8 cellular contexts compared by ENCODE assay signal in genomic region chrX:47234583-47234982, GRCh38. TPM values are rescaled to one million over a fixed set of nuclear protein-coding genes. Genes with fewer than 3 reads are reported as not detected.
DNase-seq lines count a peak whose midpoint lies in the region; ATAC-seq lines count a peak whose summit lies in the region.

No MANE protein-coding gene starts in this region.

- peak overlapping the region; percentile 100 for H3K27ac Mint-ChIP-seq in activated CD4-positive, alpha-beta T cell treated with anti-CD3 and anti-CD28 coated beads, Interleukin-2, amount 10 ng/mL, durations not matched to agents 7 days and 5 days
- peak overlapping the region; percentile 78 for H3K27ac Mint-ChIP-seq in activated CD8-positive, alpha-beta T cell treated with anti-CD3 and anti-CD28 coated beads, Interleukin-2, amount 10 ng/mL, durations not matched to agents 7 days and 5 days

- POLR2A ChIA-PET in activated CD4-positive, alpha-beta T cell treated with anti-CD3 and anti-CD28 coated beads, Interleukin-2, amount 10 ng/mL, durations not matched to agents 7 days and 5 days (lab: Charles Lee), result no interaction called here
- POLR2A ChIA-PET in activated CD8-positive, alpha-beta T cell treated with anti-CD3 and anti-CD28 coated beads, Interleukin-2, amount 10 ng/mL, durations not matched to agents 7 days and 5 days (lab: Charles Lee), result no interaction called here

- H3K27me3 Mint-ChIP-seq in activated CD4-positive, alpha-beta T cell treated with anti-CD3 and anti-CD28 coated beads, Interleukin-2, amount 10 ng/mL, durations not matched to agents 7 days and 5 days, result no peaks in the 10 kb centered on the region
- no peaks in the 10 kb centered on the region for H3K27me3 Mint-ChIP-seq in activated CD8-positive, alpha-beta T cell treated with anti-CD3 and anti-CD28 coated beads, Interleukin-2, amount 10 ng/mL, durations not matched to agents 7 days and 5 days (ENCODE audit: low read depth)

- peak overlapping the region; percentile 88 for H3K27ac ChIP-seq in subcutaneous abdominal adipose tissue (ENCODE audit: low read depth, low read length)

- peaks cover 3 to 13% (median 10%) of the 10 kb centered on the region in 5 donors for H3K4me1 ChIP-seq in subcutaneous abdominal adipose tissue (ENCODE audit: control insufficient read depth in 5 of 5, insufficient read depth in 5 of 5, low read length in 5 of 5)

- DNase-seq in activated CD4-positive, alpha-beta T cell treated with anti-CD3 and anti-CD28 coated beads, Interleukin-2, amount 10 ng/mL, durations not matched to agents 7 days and 5 days, result no peak
- DNase-seq in activated CD4-positive, alpha-beta T cell treated with anti-CD3 and anti-CD28 coated beads, Interleukin-2, amount 50 U/mL, for 4 hours, result no peak
- DNase-seq in activated CD8-positive, alpha-beta T cell treated with anti-CD3 and anti-CD28 coated beads, Interleukin-2, amount 10 ng/mL, durations not matched to agents 7 days and 5 days, result no peak
- DNase-seq in C1 segment of cervical spinal cord (lab: John Stamatoyannopoulos, UW), result no peak
- no peak for DNase-seq in activated effector memory CD4-positive, alpha-beta T cell treated with anti-CD3 and anti-CD28 coated beads, Interleukin-2, amount 50 U/mL, for 16 hours

- H3K9me3 Mint-ChIP-seq in activated CD4-positive, alpha-beta T cell treated with anti-CD3 and anti-CD28 coated beads, Interleukin-2, amount 10 ng/mL, durations not matched to agents 7 days and 5 days, result no peaks in the 10 kb centered on the region
- no peaks in the 10 kb centered on the region for H3K9me3 Mint-ChIP-seq in activated CD8-positive, alpha-beta T cell treated with anti-CD3 and anti-CD28 coated beads, Interleukin-2, amount 10 ng/mL, durations not matched to agents 7 days and 5 days (ENCODE audit: insufficient read depth)

- peaks cover 9% of the 10 kb centered on the region for H3K36me3 Mint-ChIP-seq in activated CD4-positive, alpha-beta T cell treated with anti-CD3 and anti-CD28 coated beads, Interleukin-2, amount 10 ng/mL, durations not matched to agents 7 days and 5 days (ENCODE audit: low read depth)
- peaks cover 24% of the 10 kb centered on the region for H3K36me3 Mint-ChIP-seq in activated CD8-positive, alpha-beta T cell treated with anti-CD3 and anti-CD28 coated beads, Interleukin-2, amount 10 ng/mL, durations not matched to agents 7 days and 5 days (ENCODE audit: low read depth)

- H3K4me3 ChIP-seq in iPS-11a (ENCODE audit: low read depth, low read length) (peak overlapping the region; percentile 70), subcutaneous abdominal adipose tissue (ENCODE audit: low read depth in 1 of 5, low read length in 5 of 5) (peak overlapping the region in 3 of 5 donors; percentile 62 to 76 (median 72))

- H3K4me3 Mint-ChIP-seq in activated CD4-positive, alpha-beta T cell treated with anti-CD3 and anti-CD28 coated beads, Interleukin-2, amount 10 ng/mL, durations not matched to agents 7 days and 5 days, result peak overlapping the region; percentile 64
- peak overlapping the region; percentile 91 for H3K4me3 Mint-ChIP-seq in activated CD8-positive, alpha-beta T cell treated with anti-CD3 and anti-CD28 coated beads, Interleukin-2, amount 10 ng/mL, durations not matched to agents 7 days and 5 days

- H3K36me3 ChIP-seq in subcutaneous abdominal adipose tissue (ENCODE audit: control insufficient read depth in 5 of 5, insufficient read depth in 5 of 5, low read length in 5 of 5), result peaks cover 0 to 4% (median 0%) of the 10 kb centered on the region in 5 donors

- peaks cover 23% of the 10 kb centered on the region for H3K4me1 Mint-ChIP-seq in activated CD4-positive, alpha-beta T cell treated with anti-CD3 and anti-CD28 coated beads, Interleukin-2, amount 10 ng/mL, durations not matched to agents 7 days and 5 days
- peaks cover 24% of the 10 kb centered on the region for H3K4me1 Mint-ChIP-seq in activated CD8-positive, alpha-beta T cell treated with anti-CD3 and anti-CD28 coated beads, Interleukin-2, amount 10 ng/mL, durations not matched to agents 7 days and 5 days (ENCODE audit: low read depth)

- no peak for ATAC-seq in activated CD8-positive, alpha-beta T cell treated with anti-CD3 and anti-CD28 coated beads, Interleukin-2, amount 10 ng/mL, durations not matched to agents 7 days and 5 days
- no peak for ATAC-seq in GM18858 (IDR thresholded peaks at IDR 0.05; ENCODE audit: unreplicated experiment)

- no peaks in the 10 kb centered on the region for H3K9me3 ChIP-seq in subcutaneous abdominal adipose tissue (ENCODE audit: control insufficient read depth in 5 of 5, low read length in 5 of 5)

- CTCF ChIA-PET in activated CD4-positive, alpha-beta T cell treated with anti-CD3 and anti-CD28 coated beads, Interleukin-2, amount 10 ng/mL, durations not matched to agents 7 days and 5 days (lab: Charles Lee), result no interaction called here
- CTCF ChIA-PET in activated CD8-positive, alpha-beta T cell treated with anti-CD3 and anti-CD28 coated beads, Interleukin-2, amount 10 ng/mL, durations not matched to agents 7 days and 5 days (lab: Charles Lee), result no interaction called here

- H3K9ac ChIP-seq in subcutaneous abdominal adipose tissue (ENCODE audit: low read length in 5 of 5), result peak overlapping the region in 3 of 5 donors; percentile 40 to 86 (median 69)

- H3K27me3 ChIP-seq in subcutaneous abdominal adipose tissue (ENCODE audit: control insufficient read depth in 5 of 5, insufficient read depth in 4 of 5, low read length in 5 of 5), result peaks cover 0 to 17% (median 10%) of the 10 kb centered on the region in 5 donors

RNA-seq across cellular contexts. Expression of gene USP11, which starts 1.8 kb away (rescaled TPM):
- 10 to 100 TPM; 26.0 to 28.2 TPM for total RNA-seq in activated CD4-positive, alpha-beta T cell treated with anti-CD3 and anti-CD28 coated beads, Interleukin-2, amount 10 ng/mL, durations not matched to agents 7 days and 5 days
- 10 to 100 TPM; 55.3 to 60.9 TPM for total RNA-seq in activated CD8-positive, alpha-beta T cell treated with anti-CD3 and anti-CD28 coated beads, Interleukin-2, amount 10 ng/mL, durations not matched to agents 7 days and 5 days

RNA-seq across cellular contexts. Expression of gene CDK16, which starts 16.1 kb away (rescaled TPM):
- 10 to 100 TPM; 61.6 to 64.2 TPM for total RNA-seq in activated CD4-positive, alpha-beta T cell treated with anti-CD3 and anti-CD28 coated beads, Interleukin-2, amount 10 ng/mL, durations not matched to agents 7 days and 5 days
- total RNA-seq in activated CD8-positive, alpha-beta T cell treated with anti-CD3 and anti-CD28 coated beads, Interleukin-2, amount 10 ng/mL, durations not matched to agents 7 days and 5 days, result 10 to 100 TPM; 64.3 to 74.7 TPM

RNA-seq across cellular contexts. Expression of gene UBA1, which starts 41.0 kb away (rescaled TPM):
- total RNA-seq in activated CD4-positive, alpha-beta T cell treated with anti-CD3 and anti-CD28 coated beads, Interleukin-2, amount 10 ng/mL, durations not matched to agents 7 days and 5 days, result 100 to 1,000 TPM; 162 to 177 TPM
- 100 to 1,000 TPM; 186 to 189 TPM for total RNA-seq in activated CD8-positive, alpha-beta T cell treated with anti-CD3 and anti-CD28 coated beads, Interleukin-2, amount 10 ng/mL, durations not matched to agents 7 days and 5 days
